In genomic region chr3:136699271-136699828, GRCh38 we compare ENCODE assay signal across 16 cellular contexts.
"Had no signal": no experiment of that assay in that cellular context is flagged by ENCODE, and none has a peak within 500 bp of the region (broad histone marks: within the 10 kb centered on the region; RNA-seq: fewer than 3 reads in every experiment).

No MANE protein-coding gene starts in this region.

- H3K27me3 Mint-ChIP-seq: activated naive CD8-positive, alpha-beta T cell treated with anti-CD3 and anti-CD28 coated beads for 36 hours; memory B cell; stimulated activated memory B cell treated with anti-CD40 and anti-IgM and Interleukin-4, amounts not matched to agents 10 μg/mL and 1 μg/mL and 100 μg/mL, for 72 hours had no signal

- H3K27me3 ChIP-seq: gastroesophageal sphincter, ovary had no signal

- DNase-seq: activated CD4-positive, alpha-beta T cell treated with anti-CD3 and anti-CD28 coated beads for 4 hours; activated CD8-positive, alpha-beta memory T cell treated with anti-CD3 and anti-CD28 coated beads, Interleukin-2, amount 50 U/mL, for 4 hours; activated CD8-positive, alpha-beta T cell treated with anti-CD3 and anti-CD28 coated beads, Interleukin-2, amount 10 ng/mL, durations not matched to agents 7 days and 5 days; activated gamma-delta T cell treated with Interleukin-2 at 50 U/mL for 16 hours; activated naive CD8-positive, alpha-beta T cell treated with anti-CD3 and anti-CD28 coated beads for 36 hours; activated T-cell treated with anti-CD3 and anti-CD28 coated beads, Interleukin-2, amount 50 U/mL, for 48 hours; erythroblast; left ventricle myocardium inferior; ovary; stimulated activated CD4-positive, alpha-beta T cell treated with anti-CD3 and anti-CD28 coated beads, Interleukin-2, amount 100 ng/mL, for 24 hours had no signal

- ATAC-seq: activated CD8-positive, alpha-beta T cell treated with anti-CD3 and anti-CD28 coated beads, Interleukin-2, amount 10 ng/mL, durations not matched to agents 7 days and 5 days; gastroesophageal sphincter; sciatic nerve; stimulated activated memory B cell treated with anti-CD40 and anti-IgM and Interleukin-4, amounts not matched to agents 10 μg/mL and 1 μg/mL and 100 μg/mL, for 72 hours had no signal

- H3K9me3 ChIP-seq: gastroesophageal sphincter, ovary had no signal

- H3K4me3 Mint-ChIP-seq: activated CD8-positive, alpha-beta T cell treated with anti-CD3 and anti-CD28 coated beads, Interleukin-2, amount 10 ng/mL, durations not matched to agents 7 days and 5 days; activated naive CD8-positive, alpha-beta T cell treated with anti-CD3 and anti-CD28 coated beads for 36 hours; memory B cell; neural crest cell; stimulated activated memory B cell treated with anti-CD40 and anti-IgM and Interleukin-4, amounts not matched to agents 10 μg/mL and 1 μg/mL and 100 μg/mL, for 72 hours; T-helper 1 cell treated with Interleukin-12 subunit alpha and Interleukin-12 subunit beta and Interleukin-4 antibody, amounts not matched to agents 30 μg/mL and 1 μg/mL, for 36 hours had no signal

- H3K27ac Mint-ChIP-seq: activated CD8-positive, alpha-beta T cell treated with anti-CD3 and anti-CD28 coated beads, Interleukin-2, amount 10 ng/mL, durations not matched to agents 7 days and 5 days; activated naive CD8-positive, alpha-beta T cell treated with anti-CD3 and anti-CD28 coated beads for 36 hours; memory B cell; stimulated activated memory B cell treated with anti-CD40 and anti-IgM and Interleukin-4, amounts not matched to agents 10 μg/mL and 1 μg/mL and 100 μg/mL, for 72 hours; T-helper 1 cell treated with Interleukin-12 subunit alpha and Interleukin-12 subunit beta and Interleukin-4 antibody, amounts not matched to agents 30 μg/mL and 1 μg/mL, for 36 hours had no signal

- H3K27ac ChIP-seq: gastroesophageal sphincter, left ventricle myocardium inferior, ovary had no signal

- H3K4me3 ChIP-seq: gastroesophageal sphincter, left ventricle myocardium inferior, ovary had no signal

- H3K36me3 ChIP-seq: gastroesophageal sphincter, ovary had no signal
